Comparison of ENCODE assay signal across 19 cellular contexts in the genomic region with DNA sequence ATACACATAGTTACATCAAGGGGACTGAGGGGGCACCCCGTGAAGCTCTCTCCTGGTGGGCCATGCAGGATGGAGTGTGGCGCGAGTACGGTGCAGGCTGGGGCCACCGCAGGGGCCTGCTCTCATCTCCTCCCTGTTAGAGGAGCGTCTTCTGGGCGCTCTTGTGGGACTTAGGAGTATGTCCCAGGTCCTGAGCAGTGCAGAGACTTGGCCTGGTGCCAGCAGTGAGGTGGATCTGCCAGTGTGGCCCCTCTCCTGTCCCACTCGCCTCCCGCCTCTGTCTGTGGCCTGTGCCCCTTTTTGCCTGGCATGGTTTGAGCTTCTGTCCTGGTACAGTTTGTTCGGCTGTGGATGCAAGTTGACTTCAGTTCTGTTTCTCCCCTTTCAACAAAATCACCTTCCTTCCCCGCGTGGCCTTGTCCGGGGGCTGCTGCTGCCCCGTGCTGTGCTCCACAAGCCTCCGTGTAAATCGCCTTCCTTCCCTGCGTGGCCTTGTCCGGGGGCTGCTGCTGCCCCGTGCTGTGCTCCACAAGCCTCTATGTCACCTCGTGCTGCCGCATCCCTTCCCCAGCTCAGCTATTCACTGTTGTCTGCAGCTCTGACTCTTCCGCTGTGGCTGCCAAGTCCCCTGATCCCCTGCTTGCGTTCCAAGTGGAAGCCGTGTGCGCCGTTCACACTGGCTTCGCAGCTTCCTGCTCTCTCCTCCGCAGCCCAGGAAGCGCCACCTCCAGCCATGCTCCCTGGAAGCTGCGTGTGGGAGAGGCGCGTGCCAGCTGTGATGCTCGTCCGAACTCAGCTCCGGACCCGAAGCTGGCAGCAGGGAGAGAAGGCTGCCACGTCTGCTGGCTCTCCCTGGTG. TPM values are rescaled to one million over a fixed set of nuclear protein-coding genes. Genes with fewer than 3 reads are reported as not detected.
DNase-seq lines count a peak whose midpoint lies in the region; ATAC-seq, FAIRE-seq and TF ChIP-seq lines count a peak whose summit lies in the region.
"Had no signal": no experiment of that assay in that cellular context is flagged by ENCODE, and none has a peak within 500 bp of the region (broad histone marks: within the 10 kb centered on the region; RNA-seq: fewer than 3 reads in every experiment).

No MANE protein-coding gene starts in this region.

- no peaks in the 10 kb centered on the region for H3K36me3 Mint-ChIP-seq in CD4-positive, alpha-beta T cell (ENCODE audit: low read depth)
- H3K36me3 Mint-ChIP-seq: stimulated activated memory B cell treated with anti-CD40 and anti-IgM and Interleukin-4, amounts not matched to agents 10 μg/mL and 1 μg/mL and 100 μg/mL, for 72 hours had no signal

- peak; percentile 10 for DNase-seq in DMS 273 (lab: John Stamatoyannopoulos, UW; ENCODE audit: unreplicated experiment)
- DNase-seq in DMS 273 treated with DMSO at 0.1 percent for 48 hours (lab: John Stamatoyannopoulos, UW), result no peak
- no peak for DNase-seq in K562 (ENCODE audit: extremely low read depth in 1 of 4, low spot score in 3 of 4)
- peak; percentile 32 to 34 for DNase-seq in hippocampal formation (lab: John Stamatoyannopoulos, UW)
- DNase-seq in stimulated activated CD8-positive, alpha-beta memory T cell treated with anti-CD3 and anti-CD28 coated beads, Interleukin-4, amount 100 ng/mL, for 48 hours, result peak; percentile 22
- no peak for DNase-seq in germinal center (ENCODE audit: low spot score)
- no peak for DNase-seq in T-helper 1 cell
- DNase-seq in CD4-positive, alpha-beta T cell, result no peak
- DNase-seq: activated CD4-positive, CD25-positive, alpha-beta regulatory T cell treated with anti-CD3 and anti-CD28 coated beads, Interleukin-2, amount 50 U/mL, for 72 hours; COR-L47; H7; NCI-H1694; NCI-H526 treated with DMSO at 0.1 percent for 48 hours; stimulated activated CD4-positive, alpha-beta T cell treated with anti-CD3 and anti-CD28 coated beads, Interleukin-4, amount 100 ng/mL, for 4 hours had no signal

- CTCF ChIA-PET in K562 (lab: Yijun Ruan, JAX; ENCODE audit: low intra/inter-chr PET ratio), result no interaction called here
- CTCF ChIA-PET in CD4-positive, alpha-beta T cell (lab: Charles Lee), result no interaction called here

- no peak overlapping the region for H3K27ac ChIP-seq in K562 (ENCODE audit: extremely low read depth, low read depth, low read length)
- no peak overlapping the region for H3K27ac ChIP-seq in CD4-positive, alpha-beta T cell (ENCODE audit: low read depth, low read length)
- H3K27ac ChIP-seq: 22Rv1, KMS-11 had no signal

- H3K36me3 ChIP-seq in K562 (ENCODE audit: control insufficient read depth, insufficient read depth, low read length), result no peaks in the 10 kb centered on the region

- H3K9me1 ChIP-seq in K562 (ENCODE audit: control insufficient read depth, insufficient read depth, low read length), result no peaks in the 10 kb centered on the region

- no peak for TF ChIP-seq POLR2A in K562 (conservative IDR thresholded peaks at IDR 0.05)

- in situ Hi-C loops in K562 (cut with MboI), result no loop called here

- intact Hi-C loops in K562 (cut with micrococcal nuclease), result no loop called here
- intact Hi-C loops in CD4-positive, alpha-beta T cell (cut with DNase I, micrococcal nuclease), result no loop called here

- TF ChIP-seq RAD21 in K562 (CRISPR knock-in tag; conservative IDR thresholded peaks at IDR 0.05 in 1 of 2, IDR thresholded peaks at IDR 0.05 in 1 of 2), result no peak

- H3K9me3 ChIP-seq in K562 (replicated peaks; ENCODE audit: control insufficient read depth, insufficient read depth, low read depth, low read length), result no peaks in the 10 kb centered on the region
- no peaks in the 10 kb centered on the region for H3K9me3 ChIP-seq in CD4-positive, alpha-beta T cell (ENCODE audit: control insufficient read depth, low read length)

- H3K27me3 Mint-ChIP-seq in CD4-positive, alpha-beta T cell, result no peaks in the 10 kb centered on the region

- no peak overlapping the region for H3K4me2 ChIP-seq in K562 (ENCODE audit: insufficient read depth, low read length)
- H3K4me2 ChIP-seq: KMS-11 had no signal

- H3K9me3 Mint-ChIP-seq in CD4-positive, alpha-beta T cell, result no peaks in the 10 kb centered on the region
- H3K9me3 Mint-ChIP-seq: stimulated activated memory B cell treated with anti-CD40 and anti-IgM and Interleukin-4, amounts not matched to agents 10 μg/mL and 1 μg/mL and 100 μg/mL, for 72 hours; T-helper 1 cell treated with Interleukin-12 subunit alpha and Interleukin-12 subunit beta and Interleukin-4 antibody, amounts not matched to agents 30 μg/mL and 1 μg/mL, for 36 hours had no signal

- FAIRE-seq in K562 (lab: Jason Lieb, UNC), result no peak
- FAIRE-seq: GM18507 had no signal

- BruUV-seq in K562 (replicated peaks; lab: Mats Ljungman, UMichigan), result no TSS peak

- TF ChIP-seq EP300 in K562 (IDR thresholded peaks at IDR 0.05; ENCODE audit: low read length), result no peak

- no peak overlapping the region for H3K4me3 Mint-ChIP-seq in CD4-positive, alpha-beta T cell
- H3K4me3 Mint-ChIP-seq: stimulated activated memory B cell treated with anti-CD40 and anti-IgM and Interleukin-4, amounts not matched to agents 10 μg/mL and 1 μg/mL and 100 μg/mL, for 72 hours; T-helper 1 cell treated with Interleukin-12 subunit alpha and Interleukin-12 subunit beta and Interleukin-4 antibody, amounts not matched to agents 30 μg/mL and 1 μg/mL, for 36 hours had no signal

- no peaks in the 10 kb centered on the region for H3K4me1 Mint-ChIP-seq in CD4-positive, alpha-beta T cell (ENCODE audit: low read depth)
- H3K4me1 Mint-ChIP-seq: stimulated activated memory B cell treated with anti-CD40 and anti-IgM and Interleukin-4, amounts not matched to agents 10 μg/mL and 1 μg/mL and 100 μg/mL, for 72 hours had no signal

- H2AFZ ChIP-seq in K562 (ENCODE audit: low read depth, low read length), result no peak overlapping the region

- peaks cover 43 to 67% of the 10 kb centered on the region in 2 experiments for H3K27me3 ChIP-seq in K562 (ENCODE audit: control insufficient read depth in 2 of 2, insufficient read depth in 2 of 2, low read length in 2 of 2)
- H3K27me3 ChIP-seq in CD4-positive, alpha-beta T cell (ENCODE audit: control insufficient read depth, insufficient read depth, low read length), result no peaks in the 10 kb centered on the region

- H3K4me3 ChIP-seq in K562, result no peak overlapping the region

- no peak for TF ChIP-seq CTCF in K562 (IDR thresholded peaks at IDR 0.05 in 2 of 3, conservative IDR thresholded peaks at IDR 0.05 in 1 of 3; ENCODE audit: insufficient read depth in 2 of 3, low read depth in 1 of 3, low read length in 3 of 3)
- TF ChIP-seq CTCF in CD4-positive, alpha-beta T cell (IDR thresholded peaks at IDR 0.05), result no peak

- WGBS in K562 (ENCODE audit: insufficient coverage, low coverage, missing lambda C conversion rate), result under 1% methylated on average over 32 of the region's 37 CpGs

- no peak overlapping the region for H3K27ac Mint-ChIP-seq in CD4-positive, alpha-beta T cell
- H3K27ac Mint-ChIP-seq: stimulated activated memory B cell treated with anti-CD40 and anti-IgM and Interleukin-4, amounts not matched to agents 10 μg/mL and 1 μg/mL and 100 μg/mL, for 72 hours; T-helper 1 cell treated with Interleukin-12 subunit alpha and Interleukin-12 subunit beta and Interleukin-4 antibody, amounts not matched to agents 30 μg/mL and 1 μg/mL, for 36 hours had no signal

- no peaks in the 10 kb centered on the region; the same call in none of the 2 replicates for H4K20me1 ChIP-seq in K562 (replicated peaks; ENCODE audit: control insufficient read depth, insufficient read depth, low read length)

- no peak for ATAC-seq in K562
- no peak for ATAC-seq in CD4-positive, alpha-beta T cell (ENCODE audit: poor library complexity)
- ATAC-seq: stimulated activated memory B cell treated with anti-CD40 and anti-IgM and Interleukin-4, amounts not matched to agents 10 μg/mL and 1 μg/mL and 100 μg/mL, for 72 hours had no signal

- H3K4me1 ChIP-seq in K562 (replicated peaks in 1 of 2; ENCODE audit: control insufficient read depth in 2 of 2, insufficient read depth in 2 of 2, low read length in 2 of 2), result no peaks in the 10 kb centered on the region

- no peaks in the 10 kb centered on the region for H3K79me2 ChIP-seq in K562 (ENCODE audit: control insufficient read depth, insufficient read depth, low read length)

- no peak overlapping the region for H3K9ac ChIP-seq in K562 (ENCODE audit: insufficient read depth in 1 of 2, low read depth in 2 of 2, low read length in 2 of 2)
- H3K9ac ChIP-seq: KMS-11 had no signal

- POLR2A ChIA-PET in K562 (lab: Yijun Ruan, JAX), result no interaction called here
- POLR2A ChIA-PET in CD4-positive, alpha-beta T cell (lab: Charles Lee), result no interaction called here

TF ChIP-seq in K562, 482 proteins besides CTCF, POLR2A, EP300 and RAD21 (continues in another document):
- no peak for TF ChIP-seq NCOA2 (IDR thresholded peaks at IDR 0.05; ENCODE audit: partially characterized antibody in 2 of 2)
- TF ChIP-seq, protein P1, sequence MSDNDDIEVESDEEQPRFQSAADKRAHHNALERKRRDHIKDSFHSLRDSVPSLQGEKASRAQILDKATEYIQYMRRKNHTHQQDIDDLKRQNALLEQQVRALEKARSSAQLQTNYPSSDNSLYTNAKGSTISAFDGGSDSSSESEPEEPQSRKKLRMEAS (CRISPR knock-in tag; IDR thresholded peaks at IDR 0.05), result no peak

RNA-seq across cellular contexts. Expression of gene LDLRAD4, which starts 13.7 kb away (rescaled TPM):
- total RNA-seq in K562 (2011; cell fraction: chromatin; rRNA removed; ENCODE audit: low replicate concordance), result not detected in 2 replicates
- total RNA-seq in K562 (2011; cell fraction: nucleolus; rRNA removed), result not detected in 2 replicates
- not detected in 2 replicates for total RNA-seq in K562 (2011; cell fraction: nucleoplasm; rRNA removed)
- total RNA-seq in K562 (2014; rRNA removed) (not detected in 2 replicates), K562 (2014; rRNA removed; fragmentation: Illumina TruSeq; extraction: Trizol) (not detected in 2 replicates), K562 (2015; rRNA removed; fragmentation: Illumina TruSeq; extraction: Trizol) (not detected in 2 replicates), K562 (2021) (0.25 TPM in 1 of 2 replicates, not detected in the other)
- polyA plus RNA-seq in K562 (2011; rRNA removed) (not detected in 2 replicates), K562 (2014; fragmentation: Illumina TruSeq; extraction: Trizol) (not detected in 2 replicates), K562 (2014; fragmentation: Nextera tagmentation; extraction: Ambion mirVana) (under 1 TPM in 1 of 2 experiments, not detected in 1; 0.01 TPM), K562 (2014; rRNA removed) (not detected in 2 replicates)
- polyA plus RNA-seq in K562 (2011; cell fraction: cytosol; rRNA removed), result not detected in 2 replicates
- not detected in 2 replicates for polyA plus RNA-seq in K562 (2011; cell fraction: nucleus; rRNA removed)
- polyA plus RNA-seq in K562 (2012), result 0.07 and 0.96 TPM in 2 replicates
- not detected in 2 replicates for polyA minus RNA-seq in K562 (2011; rRNA and poly(A)+ RNA removed)
- not detected in 2 replicates for polyA minus RNA-seq in K562 (2011; cell fraction: cytosol; rRNA and poly(A)+ RNA removed)
- not detected in 2 replicates for polyA minus RNA-seq in K562 (2011; cell fraction: nucleus; rRNA and poly(A)+ RNA removed)
- 10 to 100 TPM; 51.9 to 52.7 TPM for total RNA-seq in CD4-positive, alpha-beta T cell

Comparison
In these comparisons a context has a peak if more than half of its experiments do, and no peak if none do; other contexts are left out.
1. DNase-seq: peak in DMS 273 (single experiment), hippocampal formation (2 of 2) and stimulated activated CD8-positive, alpha-beta memory T cell treated with anti-CD3 and anti-CD28 coated beads, Interleukin-4, amount 100 ng/mL, for 48 hours (single experiment); none in DMS 273 treated with DMSO at 0.1 percent for 48 hours (single experiment), K562 (0 of 4), germinal center (single experiment), T-helper 1 cell (0 of 5) and CD4-positive, alpha-beta T cell (0 of 10).
2. RNA of gene LDLRAD4, which starts 13.7 kb away (total RNA-seq): 51.9 to 52.7 TPM in CD4-positive, alpha-beta T cell; 0.25 TPM in K562; every median in the first group is over 10 times any median in the second.